In the genomic region with DNA sequence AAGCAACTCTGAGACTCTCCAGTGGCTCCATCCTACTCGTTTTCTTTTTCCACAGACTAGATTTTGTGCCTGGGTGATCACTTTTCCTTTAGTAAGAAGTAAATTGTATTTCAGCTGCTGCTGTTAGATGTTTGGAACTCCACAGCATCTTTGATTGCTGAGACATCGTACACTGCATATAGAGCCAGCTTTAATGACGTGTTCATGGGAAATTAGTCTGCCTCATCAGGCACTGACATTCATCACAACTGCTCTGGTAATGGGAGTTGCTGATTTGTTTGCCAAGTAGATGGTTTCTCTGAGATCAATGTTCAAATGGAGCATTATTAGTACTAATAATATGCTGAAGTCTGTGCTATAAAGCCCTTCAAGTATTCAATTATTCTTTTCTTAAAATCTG, we compare ENCODE assay signal across 21 cellular contexts.
DNase-seq lines count a peak whose midpoint lies in the region; ATAC-seq, FAIRE-seq and TF ChIP-seq lines count a peak whose summit lies in the region.
"Had no signal": no experiment of that assay in that cellular context is flagged by ENCODE, and none has a peak within 500 bp of the region (broad histone marks: within the 10 kb centered on the region; RNA-seq: fewer than 3 reads in every experiment).

No MANE protein-coding gene starts in this region.

- H2AFZ ChIP-seq in GM23248 (no peak overlapping the region), neural cell (ENCODE audit: low read depth, low read length) (no peak overlapping the region), HepG2 (ENCODE audit: low read length) (no peak overlapping the region)

- no peaks in the 10 kb centered on the region for H3K27me3 Mint-ChIP-seq in brain

- H3K27ac Mint-ChIP-seq in brain: peak overlapping the region in 3 of 5 experiments; percentile 51 to 69 (median 54)

- CTCF ChIA-PET in HepG2 (lab: Yijun Ruan, JAX; ENCODE audit: low intra/inter-chr PET ratio, low total read pairs): no interaction called here

- peak overlapping the region in 3 of 5 experiments; percentile 53 to 56 (median 53) for H3K4me3 Mint-ChIP-seq in brain

- DNase-seq in GM23248 (peak; percentile 26), NCI-H446 treated with DMSO at 0.1 percent for 48 hours (lab: John Stamatoyannopoulos, UW) (peak; percentile 68), HepG2 (ENCODE audit: low spot score) (no peak), lower leg skin (ENCODE audit: low spot score in 2 of 2) (no peak)
- no peak for DNase-seq in effector memory CD4-positive, alpha-beta T cell
- DNase-seq in stimulated activated naive CD4-positive, alpha-beta T cell (lab: John Stamatoyannopoulos, UW): no peak
- DNase-seq: Calu3, DMS79 treated with DMSO at 0.1 percent for 48 hours, KG1, MG63, NCI-H1105 treated with DMSO at 0.1 percent for 48 hours, NCI-H146, NCI-H2029, NCI-H510A, SIG-M5 had no signal

- BruUV-seq in HepG2 (replicated peaks; lab: Mats Ljungman, UMichigan): no TSS peak

- TF ChIP-seq RAD21 in neural cell (conservative IDR thresholded peaks at IDR 0.05): no peak
- no peak for TF ChIP-seq RAD21 in HepG2 (CRISPR knock-in tag; IDR thresholded peaks at IDR 0.05)

- H3K36me3 ChIP-seq in GM23248 (ENCODE audit: low read depth): no peaks in the 10 kb centered on the region
- H3K36me3 ChIP-seq in neural cell (ENCODE audit: insufficient read depth, low read length): no peaks in the 10 kb centered on the region
- H3K36me3 ChIP-seq in effector memory CD4-positive, alpha-beta T cell (ENCODE audit: control insufficient read depth, insufficient read depth, low read length): no peaks in the 10 kb centered on the region
- no peaks in the 10 kb centered on the region for H3K36me3 ChIP-seq in HepG2 (replicated peaks in 1 of 2; ENCODE audit: control insufficient read depth in 1 of 2, insufficient read depth in 2 of 2, low read length in 2 of 2)
- H3K36me3 ChIP-seq: MG63 had no signal

- H3K4me3 ChIP-seq in GM23248: no peak overlapping the region
- no peak overlapping the region for H3K4me3 ChIP-seq in neural cell (ENCODE audit: low read length)
- no peak overlapping the region for H3K4me3 ChIP-seq in effector memory CD4-positive, alpha-beta T cell (ENCODE audit: insufficient read depth, low read depth, low read length, poor library complexity, severe bottlenecking)
- H3K4me3 ChIP-seq in HepG2 (replicated peaks in 1 of 3; ENCODE audit: insufficient read depth in 1 of 3, low read depth in 2 of 3, low read length in 3 of 3): no peak overlapping the region
- no peak overlapping the region for H3K4me3 ChIP-seq in lower leg skin (ENCODE audit: low read depth, poor library complexity, severe bottlenecking)
- H3K4me3 ChIP-seq: MG63, SK-N-MC had no signal

- H3K9me2 ChIP-seq in GM23248 (ENCODE audit: insufficient read depth) (no peaks in the 10 kb centered on the region), neural cell (ENCODE audit: insufficient read depth, low read length) (no peaks in the 10 kb centered on the region)

- TF ChIP-seq EP300 in neural cell (conservative IDR thresholded peaks at IDR 0.05; ENCODE audit: poor library complexity, severe bottlenecking) (no peak), HepG2 (IDR thresholded peaks at IDR 0.05; ENCODE audit: low read depth in 2 of 2, low read length in 2 of 2) (no peak), HepG2 (CRISPR knock-in tag; IDR thresholded peaks at IDR 0.05; ENCODE audit: borderline replicate concordance) (no peak)

- H3F3A ChIP-seq in GM23248 (ENCODE audit: insufficient read depth): no peaks in the 10 kb centered on the region
- H3F3A ChIP-seq in neural cell (ENCODE audit: insufficient read depth, low read length, poor library complexity, severe bottlenecking): no peaks in the 10 kb centered on the region

- POLR2A ChIA-PET in HepG2 (lab: Yijun Ruan, JAX): no interaction called here

- no peak for FAIRE-seq in HepG2 (lab: Jason Lieb, UNC)
- FAIRE-seq: GM19239, HTR-8/SVneo, RCC 7860 had no signal

- peaks cover 14% of the 10 kb centered on the region for H3K4me1 Mint-ChIP-seq in brain

- H3K4me2 ChIP-seq in GM23248 (ENCODE audit: unreplicated experiment) (no peak overlapping the region), neural cell (ENCODE audit: low read length) (no peak overlapping the region), HepG2 (ENCODE audit: low read depth, low read length) (no peak overlapping the region)

- H3K9ac ChIP-seq in GM23248 (no peak overlapping the region), neural cell (ENCODE audit: low read length) (no peak overlapping the region), HepG2 (ENCODE audit: insufficient read depth, low read depth, low read length) (no peak overlapping the region)

- TF ChIP-seq POLR2A in HepG2 (IDR thresholded peaks at IDR 0.05; ENCODE audit: insufficient read depth in 1 of 2, low read depth in 2 of 2, low read length in 2 of 2) (no peak), lower leg skin (IDR thresholded peaks at IDR 0.05) (no peak)

- peaks cover 0 to 2% (median 0%) of the 10 kb centered on the region in 5 experiments for H3K9me3 Mint-ChIP-seq in brain

- H4K20me1 ChIP-seq in GM23248 (ENCODE audit: insufficient read depth) (no peaks in the 10 kb centered on the region), neural cell (ENCODE audit: insufficient read depth) (no peaks in the 10 kb centered on the region), HepG2 (ENCODE audit: insufficient read depth, low read length) (no peaks in the 10 kb centered on the region)

- 12 to 19% methylated on average over 3 of the region's 3 CpGs for WGBS in GM23248 (ENCODE audit: low coverage in 1 of 2, low lambda C conversion rate in 2 of 2, missing lambda C conversion rate in 2 of 2), 2 experiments
- WGBS in HepG2 (ENCODE audit: low lambda C conversion rate): 13% methylated on average over 3 of the region's 3 CpGs
- WGBS in lower leg skin, 2 donors: 49 to 65% methylated on average over 3 of the region's 3 CpGs

- H3K27ac ChIP-seq in GM23248 (no peak overlapping the region), neural cell (ENCODE audit: low read length) (no peak overlapping the region), HepG2 (ENCODE audit: extremely low read length, insufficient read depth, low read length) (no peak overlapping the region)
- no peak overlapping the region for H3K27ac ChIP-seq in effector memory CD4-positive, alpha-beta T cell (ENCODE audit: insufficient read depth, low read length, poor library complexity, severe bottlenecking)
- H3K27ac ChIP-seq: SK-N-MC had no signal

- H3K79me2 ChIP-seq in GM23248 (ENCODE audit: insufficient read depth) (no peaks in the 10 kb centered on the region), neural cell (replicated peaks; ENCODE audit: insufficient read depth, low read length) (no peaks in the 10 kb centered on the region), HepG2 (ENCODE audit: insufficient read depth, low read length) (no peaks in the 10 kb centered on the region)

- H3K4me1 ChIP-seq in GM23248 (ENCODE audit: insufficient read depth) (no peaks in the 10 kb centered on the region), HepG2 (ENCODE audit: insufficient read depth, low read length) (no peaks in the 10 kb centered on the region)
- no peaks in the 10 kb centered on the region for H3K4me1 ChIP-seq in effector memory CD4-positive, alpha-beta T cell (ENCODE audit: control insufficient read depth, insufficient read depth, low read length, poor library complexity, severe bottlenecking)

- no peaks in the 10 kb centered on the region for H3K36me3 Mint-ChIP-seq in brain

- TF ChIP-seq CTCF in brain (conservative IDR thresholded peaks at IDR 0.05) (no peak), neural cell (IDR thresholded peaks at IDR 0.05; ENCODE audit: poor library complexity, severe bottlenecking) (no peak), HepG2 (CRISPR knock-in tag; IDR thresholded peaks at IDR 0.05) (no peak), lower leg skin (IDR thresholded peaks at IDR 0.05) (no peak)

- H3K9me3 ChIP-seq in GM23248 (ENCODE audit: low read depth) (no peaks in the 10 kb centered on the region), neural cell (ENCODE audit: low read length) (peaks cover 3% of the 10 kb centered on the region), HepG2 (ENCODE audit: low read length) (no peaks in the 10 kb centered on the region)
- H3K9me3 ChIP-seq in effector memory CD4-positive, alpha-beta T cell (ENCODE audit: control insufficient read depth, low read length): no peaks in the 10 kb centered on the region
- H3K9me3 ChIP-seq: MG63 had no signal

- in situ Hi-C loops in GM23248 (cut with MboI) (no loop called here), HepG2 (cut with HindIII; ENCODE audit: extremely low pct_ligation_motif_present, low pct_unique_long_range_greater_than_20kb) (no loop called here)

- H3K27me3 ChIP-seq in GM23248 (replicated peaks; ENCODE audit: insufficient read depth) (no peaks in the 10 kb centered on the region; the same call in 1 of the 2 replicates), neural cell (ENCODE audit: insufficient read depth, low read depth, low read length) (no peaks in the 10 kb centered on the region), HepG2 (ENCODE audit: control insufficient read depth in 1 of 2, insufficient read depth in 2 of 2, low read length in 2 of 2) (no peaks in the 10 kb centered on the region; a peak in 1 of 5 replicates)
- H3K27me3 ChIP-seq in effector memory CD4-positive, alpha-beta T cell (replicated peaks; ENCODE audit: control insufficient read depth, insufficient read depth, low read length, poor library complexity, severe bottlenecking): no peaks in the 10 kb centered on the region
- H3K27me3 ChIP-seq: MG63 had no signal

- intact Hi-C loops in HepG2 (cut with micrococcal nuclease; ENCODE audit: unreplicated experiment): no loop called here
- intact Hi-C loops in lower leg skin (cut with DNase I; ENCODE audit: low total_unique reads): no loop called here

- ATAC-seq in HepG2: no peak

TF ChIP-seq in neural cell, 6 proteins besides CTCF, POLR2A, EP300 and RAD21:
- TF ChIP-seq MXI1 (conservative IDR thresholded peaks at IDR 0.05; ENCODE audit: poor library complexity, severe bottlenecking) (no peak), POLR2AphosphoS5 (IDR thresholded peaks at IDR 0.05) (peak; percentile 9), SMC3 (conservative IDR thresholded peaks at IDR 0.05; ENCODE audit: poor library complexity) (no peak)

TF ChIP-seq in HepG2, 621 proteins besides CTCF, POLR2A, EP300 and RAD21 (continues in another document):
- TF ChIP-seq ZNF496 (CRISPR knock-in tag; IDR thresholded peaks at IDR 0.05; ENCODE audit: insufficient replicate concordance) (no peak), ZNF326 (CRISPR knock-in tag; IDR thresholded peaks at IDR 0.05; ENCODE audit: borderline replicate concordance) (no peak), KDM2A (CRISPR knock-in tag; IDR thresholded peaks at IDR 0.05; ENCODE audit: borderline replicate concordance, low read depth) (no peak), KLF13 (CRISPR knock-in tag; IDR thresholded peaks at IDR 0.05) (no peak)
- TF ChIP-seq, protein P1, sequence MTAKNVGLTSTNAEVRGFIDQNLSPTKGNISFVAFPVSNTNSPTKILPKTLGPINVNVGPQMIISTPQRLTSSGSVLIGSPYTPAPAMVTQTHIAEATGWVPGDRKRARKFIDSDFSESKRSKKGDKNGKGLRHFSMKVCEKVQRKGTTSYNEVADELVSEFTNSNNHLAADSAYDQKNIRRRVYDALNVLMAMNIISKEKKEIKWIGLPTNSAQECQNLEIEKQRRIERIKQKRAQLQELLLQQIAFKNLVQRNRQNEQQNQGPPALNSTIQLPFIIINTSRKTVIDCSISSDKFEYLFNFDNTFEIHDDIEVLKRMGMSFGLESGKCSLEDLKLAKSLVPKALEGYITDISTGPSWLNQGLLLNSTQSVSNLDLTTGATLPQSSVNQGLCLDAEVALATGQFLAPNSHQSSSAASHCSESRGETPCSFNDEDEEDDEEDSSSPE (CRISPR knock-in tag; IDR thresholded peaks at IDR 0.05): no peak

Comparison
In these comparisons a context has a peak if more than half of its experiments do, and no peak if none do; other contexts are left out.
1. DNase-seq: peak in GM23248 (single experiment) and NCI-H446 treated with DMSO at 0.1 percent for 48 hours (single experiment); none in effector memory CD4-positive, alpha-beta T cell (0 of 3), HepG2 (single experiment), stimulated activated naive CD4-positive, alpha-beta T cell (0 of 6) and lower leg skin (0 of 2).